In genomic region chr7:40133561-40134427, GRCh38 we compare ENCODE assay signal across 8 cellular contexts. TPM values are rescaled to one million over a fixed set of nuclear protein-coding genes. Genes with fewer than 3 reads are reported as not detected.
DNase-seq lines count a peak whose midpoint lies in the region; ATAC-seq and TF ChIP-seq lines count a peak whose summit lies in the region.

No MANE protein-coding gene starts in this region.

- peak overlapping the region; percentile 89 for H3K27ac ChIP-seq in CD4-positive, alpha-beta T cell (ENCODE audit: low read depth, low read length)

- intact Hi-C loops in CD4-positive, alpha-beta T cell (cut with DNase I, micrococcal nuclease): loop anchor here (1.0 to 10.0 kb wide), 6 partner anchors 183 to 1219 kb away; partner anchors contain the start of genes CDK13 (in 1 of the 2) and YAE1 (in 1 of the 2)
- intact Hi-C loops in activated CD4-positive, alpha-beta memory T cell treated with anti-CD3 and anti-CD28 coated beads for 36 hours (cut with micrococcal nuclease): loop anchor here (1.0 to 5.0 kb wide), 7 partner anchors 154 to 1226 kb away; partner anchors contain the start of genes RALA, VPS41 and YAE1

- peak overlapping the region; percentile 97 for H3K27ac Mint-ChIP-seq in CD4-positive, alpha-beta T cell
- H3K27ac Mint-ChIP-seq in activated CD4-positive, alpha-beta memory T cell treated with anti-CD3 and anti-CD28 coated beads for 36 hours: peak overlapping the region; percentile 97
- H3K27ac Mint-ChIP-seq in osteocyte (ENCODE audit: unreplicated experiment): peak overlapping the region; percentile 99

- TF ChIP-seq CTCF in CD4-positive, alpha-beta T cell (IDR thresholded peaks at IDR 0.05): no peak
- TF ChIP-seq CTCF in foreskin fibroblast (IDR thresholded peaks at IDR 0.05; ENCODE audit: low read depth, low read length): no peak
- no peak for TF ChIP-seq CTCF in osteocyte (IDR thresholded peaks at IDR 0.05)

- peak; percentile 53 for ATAC-seq in CD4-positive, alpha-beta T cell (ENCODE audit: poor library complexity)
- peak; percentile 3 for ATAC-seq in GM19324 (IDR thresholded peaks at IDR 0.05; ENCODE audit: low FRiP score, unreplicated experiment)

- peaks cover 26% of the 10 kb centered on the region for H3K36me3 Mint-ChIP-seq in CD4-positive, alpha-beta T cell (ENCODE audit: low read depth)
- peaks cover 5% of the 10 kb centered on the region for H3K36me3 Mint-ChIP-seq in activated CD4-positive, alpha-beta memory T cell treated with anti-CD3 and anti-CD28 coated beads for 36 hours
- H3K36me3 Mint-ChIP-seq in osteocyte (ENCODE audit: unreplicated experiment): peaks cover 6% of the 10 kb centered on the region

- POLR2A ChIA-PET in CD4-positive, alpha-beta T cell (lab: Charles Lee): interaction anchor here (1.1 to 2.9 kb wide), 7 partner anchors 8 to 1225 kb away, joined by 3 to 41 read pairs (median 5); partner anchors contain the start of genes CDK13 and VPS41
- POLR2A ChIA-PET in activated CD4-positive, alpha-beta memory T cell treated with anti-CD3 and anti-CD28 coated beads for 36 hours (lab: Charles Lee): interaction anchor here (0.6 to 1.6 kb wide), 6 partner anchors 10 to 1225 kb away, joined by 3 to 6 read pairs (median 4); partner anchors contain the start of genes CDK13 and VPS41

- H3K9me3 Mint-ChIP-seq in CD4-positive, alpha-beta T cell: no peaks in the 10 kb centered on the region
- H3K9me3 Mint-ChIP-seq in activated CD4-positive, alpha-beta memory T cell treated with anti-CD3 and anti-CD28 coated beads for 36 hours: no peaks in the 10 kb centered on the region
- H3K9me3 Mint-ChIP-seq in osteocyte (ENCODE audit: unreplicated experiment): no peaks in the 10 kb centered on the region

- no peaks in the 10 kb centered on the region for H3K9me3 ChIP-seq in CD4-positive, alpha-beta T cell (ENCODE audit: control insufficient read depth, low read length)

- peak overlapping the region; percentile 100 for H3K4me3 Mint-ChIP-seq in CD4-positive, alpha-beta T cell
- peak overlapping the region; percentile 92 for H3K4me3 Mint-ChIP-seq in activated CD4-positive, alpha-beta memory T cell treated with anti-CD3 and anti-CD28 coated beads for 36 hours
- peak overlapping the region; percentile 92 for H3K4me3 Mint-ChIP-seq in osteocyte (ENCODE audit: unreplicated experiment)

- peak in 2 of 10 experiments; percentile 1 to 2 for DNase-seq in CD4-positive, alpha-beta T cell
- DNase-seq in HK-2 (ENCODE audit: unreplicated experiment): peak; percentile 15
- DNase-seq in activated CD4-positive, alpha-beta memory T cell treated with anti-CD3 and anti-CD28 coated beads for 36 hours: no peak
- peak in 1 of 2 donors; percentile 14 for DNase-seq in foreskin fibroblast
- DNase-seq in osteocyte (ENCODE audit: extremely low spot score, unreplicated experiment): no peak
- no peak for DNase-seq in stimulated activated CD4-positive, alpha-beta T cell treated with anti-CD3 and anti-CD28 coated beads, Interleukin-1b, Interleukin-23, amount 100 ng/mL, for 48 hours
- DNase-seq in NCI-H1694 (lab: John Stamatoyannopoulos, UW): no peak

- H3K4me1 Mint-ChIP-seq in CD4-positive, alpha-beta T cell (ENCODE audit: low read depth): peaks cover 43% of the 10 kb centered on the region
- H3K4me1 Mint-ChIP-seq in activated CD4-positive, alpha-beta memory T cell treated with anti-CD3 and anti-CD28 coated beads for 36 hours (ENCODE audit: low read depth): peaks cover 26% of the 10 kb centered on the region
- peaks cover 27% of the 10 kb centered on the region for H3K4me1 Mint-ChIP-seq in osteocyte (ENCODE audit: unreplicated experiment)

- no peaks in the 10 kb centered on the region for H3K27me3 ChIP-seq in CD4-positive, alpha-beta T cell (ENCODE audit: control insufficient read depth, insufficient read depth, low read length)

- H3K27me3 Mint-ChIP-seq in CD4-positive, alpha-beta T cell: no peaks in the 10 kb centered on the region
- H3K27me3 Mint-ChIP-seq in activated CD4-positive, alpha-beta memory T cell treated with anti-CD3 and anti-CD28 coated beads for 36 hours: peaks cover 3% of the 10 kb centered on the region
- no peaks in the 10 kb centered on the region for H3K27me3 Mint-ChIP-seq in osteocyte (ENCODE audit: unreplicated experiment)

- peak overlapping the region; percentile 91 to 93 for H3K4me3 ChIP-seq in foreskin fibroblast (ENCODE audit: low read depth in 1 of 2, low read length in 2 of 2)

- CTCF ChIA-PET in CD4-positive, alpha-beta T cell (lab: Charles Lee): interaction anchor here (1.1 to 2.0 kb wide), 14 partner anchors 9 to 1225 kb away, joined by 3 to 17 read pairs (median 4); partner anchors contain the start of genes CDK13, VPS41 and YAE1
- CTCF ChIA-PET in activated CD4-positive, alpha-beta memory T cell treated with anti-CD3 and anti-CD28 coated beads for 36 hours (lab: Charles Lee): interaction anchor here (0.8 to 2.8 kb wide), 11 partner anchors 8 to 553 kb away, joined by 3 to 17 read pairs (median 4); partner anchors contain the start of gene CDK13

RNA-seq across cellular contexts. Expression of gene MPLKIP, which starts 0.6 kb away (rescaled TPM):
- 10 to 100 TPM; 14.3 to 14.9 TPM for total RNA-seq in CD4-positive, alpha-beta T cell
- 10 to 100 TPM; 34.6 to 34.7 TPM for total RNA-seq in activated CD4-positive, alpha-beta memory T cell treated with anti-CD3 and anti-CD28 coated beads for 36 hours
- 42.7 and 43.4 TPM in 2 replicates for total RNA-seq in osteocyte

RNA-seq across cellular contexts. Expression of gene SUGCT, which starts 1.0 kb away (rescaled TPM):
- 1 to 10 TPM in 1 of 2 experiments, under 1 TPM in 1; 0.95 to 1.2 TPM for total RNA-seq in CD4-positive, alpha-beta T cell
- total RNA-seq in activated CD4-positive, alpha-beta memory T cell treated with anti-CD3 and anti-CD28 coated beads for 36 hours: 1 to 10 TPM in 1 of 2 experiments, under 1 TPM in 1; 0.76 to 1.5 TPM
- total RNA-seq in osteocyte: 11.9 and 14.1 TPM in 2 replicates
